Comparison of ENCODE assay signal across 16 cellular contexts in genomic region chr4:111334356-111334755, GRCh38.
DNase-seq lines count a peak whose midpoint lies in the region; ATAC-seq and TF ChIP-seq lines count a peak whose summit lies in the region.
"Had no signal": no experiment of that assay in that cellular context is flagged by ENCODE, and none has a peak within 500 bp of the region (broad histone marks: within the 10 kb centered on the region; RNA-seq: fewer than 3 reads in every experiment).

No MANE protein-coding gene starts in this region.

- H3K4me3 Mint-ChIP-seq in stimulated activated naive CD8-positive, alpha-beta T cell treated with anti-CD3 and anti-CD28 coated beads, Interleukin-15, amount 100 ng/mL, for 72 hours: no peak overlapping the region
- H3K4me3 Mint-ChIP-seq: CD4-positive, CD25-positive, alpha-beta regulatory T cell; CD8-positive, alpha-beta memory T cell; H9 had no signal

- H2AK9ac ChIP-seq in IMR-90 (replicated peaks; ENCODE audit: low read depth, low read length, poor library complexity): no peak overlapping the region

- H3K4me1 Mint-ChIP-seq in stimulated activated naive CD8-positive, alpha-beta T cell treated with anti-CD3 and anti-CD28 coated beads, Interleukin-15, amount 100 ng/mL, for 72 hours: no peaks in the 10 kb centered on the region
- H3K4me1 Mint-ChIP-seq: CD4-positive, CD25-positive, alpha-beta regulatory T cell; CD8-positive, alpha-beta memory T cell had no signal

- no peak overlapping the region for H2AK5ac ChIP-seq in IMR-90 (ENCODE audit: low read depth, low read length)

- no peak overlapping the region for H3K18ac ChIP-seq in IMR-90 (ENCODE audit: low read depth, low read length)

- no peaks in the 10 kb centered on the region for H3K27me3 Mint-ChIP-seq in stimulated activated naive CD8-positive, alpha-beta T cell treated with anti-CD3 and anti-CD28 coated beads, Interleukin-15, amount 100 ng/mL, for 72 hours
- H3K27me3 Mint-ChIP-seq: CD4-positive, CD25-positive, alpha-beta regulatory T cell; CD8-positive, alpha-beta memory T cell had no signal

- H3K27ac Mint-ChIP-seq in stimulated activated naive CD8-positive, alpha-beta T cell treated with anti-CD3 and anti-CD28 coated beads, Interleukin-15, amount 100 ng/mL, for 72 hours: no peak overlapping the region
- H3K27ac Mint-ChIP-seq: CD4-positive, CD25-positive, alpha-beta regulatory T cell; CD8-positive, alpha-beta memory T cell; H9 had no signal

- no peak overlapping the region for H3K56ac ChIP-seq in IMR-90 (ENCODE audit: extremely low read depth, insufficient read depth, low read length)

- no peaks in the 10 kb centered on the region for H3K9me1 ChIP-seq in IMR-90 (ENCODE audit: insufficient read depth, low read length)

- no peaks in the 10 kb centered on the region for H3K79me1 ChIP-seq in IMR-90 (ENCODE audit: low read depth in 1 of 2, low read length in 2 of 2)

- no peak overlapping the region for H4K91ac ChIP-seq in IMR-90 (ENCODE audit: insufficient read depth, low read depth, low read length)

- BruUV-seq in IMR-90 (replicated peaks; lab: Mats Ljungman, UMichigan): no TSS peak

- dilution Hi-C loops in IMR-90 (cut with HindIII; ENCODE audit: low sequenced_read_pairs, unreplicated experiment): no loop called here

- no peak overlapping the region for H3K14ac ChIP-seq in IMR-90 (replicated peaks; ENCODE audit: low read depth, low read length)

- ATAC-seq in IMR-90 (ENCODE audit: low read depth): peak; percentile 40; the same call in 1 of the 2 replicates
- ATAC-seq in stimulated activated naive CD8-positive, alpha-beta T cell treated with anti-CD3 and anti-CD28 coated beads, Interleukin-15, amount 100 ng/mL, for 72 hours: no peak
- ATAC-seq: HepG2 had no signal

- TF ChIP-seq CTCF in IMR-90 (conservative IDR thresholded peaks at IDR 0.05; ENCODE audit: low read depth, low read length): no peak
- no peak for TF ChIP-seq CTCF in foreskin fibroblast (IDR thresholded peaks at IDR 0.05; ENCODE audit: low read depth, low read length)
- TF ChIP-seq CTCF in breast epithelium (IDR thresholded peaks at IDR 0.05): no peak

- H3K4me1 ChIP-seq in IMR-90 (ENCODE audit: control insufficient read depth, insufficient read depth, low read length): no peaks in the 10 kb centered on the region
- H3K4me1 ChIP-seq in breast epithelium: no peaks in the 10 kb centered on the region
- H3K4me1 ChIP-seq: BLaER1 treated with 17β-estradiol and CSF1 and Interleukin-3, amounts not matched to agents 10 nM and 100 nM; Caco-2 had no signal

- H3K4me3 ChIP-seq in IMR-90 (ENCODE audit: insufficient read depth, low read depth, low read length): no peak overlapping the region
- no peak overlapping the region for H3K4me3 ChIP-seq in foreskin fibroblast (ENCODE audit: low read depth in 1 of 2, low read length in 2 of 2)
- no peak overlapping the region for H3K4me3 ChIP-seq in breast epithelium
- H3K4me3 ChIP-seq: BLaER1 treated with 17β-estradiol and CSF1 and Interleukin-3, amounts not matched to agents 10 nM and 100 nM had no signal

- POLR2A ChIA-PET in IMR-90 (lab: Charles Lee; ENCODE audit: unreplicated experiment): no interaction called here

- peaks cover 6 to 16% of the 10 kb centered on the region in 2 donors for H3K9me3 Mint-ChIP-seq in stimulated activated naive CD8-positive, alpha-beta T cell treated with anti-CD3 and anti-CD28 coated beads, Interleukin-15, amount 100 ng/mL, for 72 hours

- TF ChIP-seq RAD21 in IMR-90 (IDR thresholded peaks at IDR 0.05; ENCODE audit: low read length): no peak

- no peak overlapping the region for H2BK5ac ChIP-seq in IMR-90 (ENCODE audit: low read depth, low read length, poor library complexity, severe bottlenecking)

- in situ Hi-C loops in IMR-90 (cut with MboI; ENCODE audit: low sequenced_read_pairs): no loop called here

- no peak overlapping the region for H2AFZ ChIP-seq in IMR-90 (replicated peaks; ENCODE audit: low read length, poor library complexity)

- no peak overlapping the region for H4K8ac ChIP-seq in IMR-90 (ENCODE audit: low read depth in 2 of 2, low read length in 2 of 2)

- no peak overlapping the region for H4K5ac ChIP-seq in IMR-90 (ENCODE audit: low read depth, low read length)

- no peaks in the 10 kb centered on the region for H4K20me1 ChIP-seq in IMR-90 (ENCODE audit: insufficient read depth, low read length)
- H4K20me1 ChIP-seq: BLaER1 treated with 17β-estradiol and CSF1 and Interleukin-3, amounts not matched to agents 10 nM and 100 nM had no signal

- no peak overlapping the region for H3K9ac ChIP-seq in IMR-90 (ENCODE audit: low read depth, low read length)
- H3K9ac ChIP-seq: BLaER1 treated with 17β-estradiol and CSF1 and Interleukin-3, amounts not matched to agents 10 nM and 100 nM had no signal

- H3K23ac ChIP-seq in IMR-90 (ENCODE audit: low read depth, low read length): no peak overlapping the region

- no peaks in the 10 kb centered on the region for H3K27me3 ChIP-seq in IMR-90 (ENCODE audit: control insufficient read depth, insufficient read depth, low read length)
- no peaks in the 10 kb centered on the region for H3K27me3 ChIP-seq in breast epithelium
- H3K27me3 ChIP-seq: BLaER1 treated with 17β-estradiol and CSF1 and Interleukin-3, amounts not matched to agents 10 nM and 100 nM had no signal

- no peak overlapping the region for H2BK15ac ChIP-seq in IMR-90 (ENCODE audit: low read depth, low read length)

- no peak overlapping the region for H2BK20ac ChIP-seq in IMR-90 (ENCODE audit: low read depth, low read length)

- intact Hi-C loops in IMR-90 (cut with micrococcal nuclease) (no loop called here), breast epithelium (cut with DNase I; ENCODE audit: low total_unique reads) (no loop called here)

- no peak overlapping the region for H3K4me2 ChIP-seq in IMR-90 (ENCODE audit: low read depth, low read length)
- H3K4me2 ChIP-seq: BLaER1 treated with 17β-estradiol and CSF1 and Interleukin-3, amounts not matched to agents 10 nM and 100 nM had no signal

- no peak overlapping the region for H2BK120ac ChIP-seq in IMR-90 (ENCODE audit: low read depth, low read length)

- H3K27ac ChIP-seq in IMR-90 (ENCODE audit: insufficient read depth, low read length) (no peak overlapping the region), breast epithelium (no peak overlapping the region)
- H3K27ac ChIP-seq: BLaER1 treated with 17β-estradiol and CSF1 and Interleukin-3, amounts not matched to agents 10 nM and 100 nM had no signal

- H3K36me3 ChIP-seq in IMR-90 (ENCODE audit: control insufficient read depth, insufficient read depth, low read length) (no peaks in the 10 kb centered on the region), breast epithelium (no peaks in the 10 kb centered on the region)
- H3K36me3 ChIP-seq: BLaER1 treated with 17β-estradiol and CSF1 and Interleukin-3, amounts not matched to agents 10 nM and 100 nM had no signal

- CTCF ChIA-PET in IMR-90 (lab: Yijun Ruan, JAX): no interaction called here

- TF ChIP-seq POLR2A in IMR-90 (IDR thresholded peaks at IDR 0.05; ENCODE audit: low read depth, low read length) (no peak), breast epithelium (IDR thresholded peaks at IDR 0.05) (no peak)

- DNase-seq in EH (ENCODE audit: low read depth) (peak; percentile 71), IMR-90 (peak; percentile 47), foreskin fibroblast (peak; percentile 12 to 31), activated T-cell treated with anti-CD3 and anti-CD28 coated beads for 4 hours (no peak), breast epithelium (ENCODE audit: low spot score in 2 of 2) (no peak), CD1c-positive myeloid dendritic cell (ENCODE audit: extremely low spot score) (no peak)
- no peak for DNase-seq in stimulated activated naive CD8-positive, alpha-beta T cell treated with anti-CD3 and anti-CD28 coated beads, Interleukin-15, amount 100 ng/mL, for 72 hours
- DNase-seq: ACHN; Caco-2; CD4-positive, CD25-positive, alpha-beta regulatory T cell; CD8-positive, alpha-beta memory T cell; GDM1; H9; KG1 had no signal

- no peaks in the 10 kb centered on the region for H3K9me3 ChIP-seq in IMR-90 (ENCODE audit: control insufficient read depth, insufficient read depth, low read length)
- H3K9me3 ChIP-seq in breast epithelium: no peaks in the 10 kb centered on the region
- H3K9me3 ChIP-seq: BLaER1 treated with 17β-estradiol and CSF1 and Interleukin-3, amounts not matched to agents 10 nM and 100 nM; Caco-2 had no signal

- H3K4ac ChIP-seq in IMR-90 (ENCODE audit: low read depth, low read length): no peak overlapping the region

TF ChIP-seq in IMR-90, 13 proteins besides CTCF, POLR2A, EP300 and RAD21 (continues in another document):
- TF ChIP-seq ELK1 (IDR thresholded peaks at IDR 0.05; ENCODE audit: borderline replicate concordance, low read depth, low read length): no peak
- TF ChIP-seq MAFK (IDR thresholded peaks at IDR 0.05; ENCODE audit: low read depth, low read length): no peak
- TF ChIP-seq MAZ (IDR thresholded peaks at IDR 0.05; ENCODE audit: borderline replicate concordance, low read depth, low read length): no peak
- no peak for TF ChIP-seq RCOR1 (IDR thresholded peaks at IDR 0.05; ENCODE audit: insufficient replicate concordance, low read length)
- no peak for TF ChIP-seq FOS (IDR thresholded peaks at IDR 0.05; ENCODE audit: low read depth, low read length)
- no peak for TF ChIP-seq BHLHE40 (IDR thresholded peaks at IDR 0.05; ENCODE audit: low read depth, low read length)
- TF ChIP-seq NFE2L2 (IDR thresholded peaks at IDR 0.05; ENCODE audit: low read depth, low read length): no peak
- no peak for TF ChIP-seq CHD1 (IDR thresholded peaks at IDR 0.05; ENCODE audit: low read depth, low read length)
- TF ChIP-seq SMC3 (IDR thresholded peaks at IDR 0.05; ENCODE audit: low read depth, low read length): no peak
- no peak for TF ChIP-seq RFX5 (IDR thresholded peaks at IDR 0.05; ENCODE audit: low read depth, low read length)
- TF ChIP-seq USF2 (IDR thresholded peaks at IDR 0.05; ENCODE audit: low read depth, low read length): no peak
- no peak for TF ChIP-seq CEBPB (IDR thresholded peaks at IDR 0.05; ENCODE audit: low read depth, low read length)

Comparison
In these comparisons a context has a peak if more than half of its experiments do, and no peak if none do; other contexts are left out.
1. DNase-seq: peak in EH (single experiment), IMR-90 (single experiment) and foreskin fibroblast (2 of 2); none in activated T-cell treated with anti-CD3 and anti-CD28 coated beads for 4 hours (single experiment), breast epithelium (0 of 2), CD1c-positive myeloid dendritic cell (single experiment) and stimulated activated naive CD8-positive, alpha-beta T cell treated with anti-CD3 and anti-CD28 coated beads, Interleukin-15, amount 100 ng/mL, for 72 hours (0 of 2).